Comparison of ENCODE assay signal across 8 cellular contexts in the genomic region with DNA sequence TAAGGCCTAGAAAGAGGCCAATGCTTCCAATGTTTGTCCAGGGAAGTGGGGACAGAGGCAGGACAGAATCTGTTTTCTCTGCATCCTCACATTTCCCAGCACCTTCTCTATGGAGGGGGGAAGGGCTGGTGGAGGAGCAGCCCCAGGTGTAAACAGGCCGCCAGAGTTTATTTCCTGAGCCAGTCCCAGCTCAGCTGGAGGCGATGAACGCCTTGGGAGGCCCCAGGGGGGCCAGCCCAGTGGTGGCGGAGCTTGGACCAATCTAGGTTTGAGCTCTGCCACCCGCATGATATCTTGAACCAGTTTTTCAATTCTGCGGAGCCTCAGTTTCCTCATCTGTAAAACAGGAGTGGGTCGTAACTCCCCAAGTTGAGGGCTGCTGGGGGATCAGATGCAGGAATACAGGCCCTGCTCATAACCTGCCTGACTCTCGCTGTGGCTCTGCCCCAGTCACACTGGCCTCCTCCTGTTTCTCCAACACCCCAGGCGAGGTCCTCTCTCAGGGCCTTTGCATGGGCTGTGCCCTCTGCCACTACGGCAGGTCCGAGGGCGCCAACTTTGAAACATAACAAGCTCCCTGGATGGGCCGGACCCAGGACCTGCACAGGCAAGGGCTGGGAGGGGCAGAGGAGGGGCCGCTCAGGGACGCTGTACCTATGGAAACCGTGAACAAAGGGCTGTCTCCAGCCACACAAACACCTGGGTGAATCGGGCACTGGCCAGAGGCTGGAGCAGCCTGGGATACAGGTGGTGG. TPM values are rescaled to one million over a fixed set of nuclear protein-coding genes. Genes with fewer than 3 reads are reported as not detected.
A peak's percentile ranks its signal among the peaks of the same experiment; 100 is the strongest.
DNase-seq lines count a peak whose midpoint lies in the region; ATAC-seq and TF ChIP-seq lines count a peak whose summit lies in the region.

No MANE protein-coding gene starts in this region.

- no peak overlapping the region for H3K23ac ChIP-seq in mesendoderm (ENCODE audit: low read length)

- no peak overlapping the region for H3K4ac ChIP-seq in mesendoderm (ENCODE audit: low read depth, low read length)

- peak overlapping the region; percentile 97 for H3K56ac ChIP-seq in mesendoderm (ENCODE audit: low read length)

- peak overlapping the region; percentile 95 for H3K4me2 ChIP-seq in mesendoderm (ENCODE audit: low read length)

- H3K18ac ChIP-seq in mesendoderm (ENCODE audit: low read length) = no peak overlapping the region

- no peak overlapping the region for H4K8ac ChIP-seq in mesendoderm (ENCODE audit: low read depth, low read length)

- H3K27me3 ChIP-seq in left ventricle myocardium inferior (ENCODE audit: low read depth) (no peaks in the 10 kb centered on the region), mesendoderm (ENCODE audit: insufficient read depth, low read length, poor library complexity) (no peaks in the 10 kb centered on the region), uterus (no peaks in the 10 kb centered on the region)

- no peak overlapping the region for H2BK15ac ChIP-seq in mesendoderm (replicated peaks; ENCODE audit: low read depth)

- peaks cover 55% of the 10 kb centered on the region for H3K4me1 ChIP-seq in left ventricle myocardium inferior
- peaks cover 6% of the 10 kb centered on the region for H3K4me1 ChIP-seq in mesendoderm (ENCODE audit: control insufficient read depth, low read depth, low read length)
- H3K4me1 ChIP-seq in uterus = peaks cover 0 to 18% of the 10 kb centered on the region in 2 donors

- H2BK120ac ChIP-seq in mesendoderm (ENCODE audit: low read depth, low read length) = no peak overlapping the region

- H3K36me3 ChIP-seq in left ventricle myocardium inferior (no peaks in the 10 kb centered on the region), mesendoderm (ENCODE audit: control insufficient read depth, insufficient read depth, low read length) (no peaks in the 10 kb centered on the region), uterus (no peaks in the 10 kb centered on the region)

- no peak overlapping the region for H2AK5ac ChIP-seq in mesendoderm (ENCODE audit: low read length)

- H3K79me1 ChIP-seq in mesendoderm (ENCODE audit: low read length) = no peaks in the 10 kb centered on the region

- no peak for TF ChIP-seq POLR2A in uterus (IDR thresholded peaks at IDR 0.05)

- H3K27ac ChIP-seq in left ventricle myocardium inferior (replicated peaks) (peak overlapping the region; percentile 90), mesendoderm (ENCODE audit: low read depth, low read length) (no peak overlapping the region), uterus (peak overlapping the region; percentile 66 to 76)

- H3K4me3 ChIP-seq in left ventricle myocardium inferior (peak overlapping the region; percentile 84), astrocyte of the spinal cord (ENCODE audit: low read depth, low read length) (peak overlapping the region; percentile 81), mesendoderm (ENCODE audit: low read length) (no peak overlapping the region), uterus (peak overlapping the region; percentile 63 to 66)

- no peak overlapping the region for H4K5ac ChIP-seq in mesendoderm (ENCODE audit: low read length)

- intact Hi-C loops in left ventricle myocardium inferior (cut with micrococcal nuclease) (no loop called here), left cardiac atrium (cut with DNase I) (no loop called here), uterus (cut with DNase I; ENCODE audit: low total_unique reads) (no loop called here)

- H3K79me2 ChIP-seq in mesendoderm (ENCODE audit: control insufficient read depth, insufficient read depth, low read length) = no peaks in the 10 kb centered on the region

- no peak for ATAC-seq in left cardiac atrium
- no peak for ATAC-seq in HG03469 (IDR thresholded peaks at IDR 0.05; ENCODE audit: unreplicated experiment)
- no peak for ATAC-seq in GM21515 (IDR thresholded peaks at IDR 0.05; ENCODE audit: unreplicated experiment)

- H3K9ac ChIP-seq in mesendoderm (ENCODE audit: low read length) = peak overlapping the region; percentile 87

- H3K9me3 ChIP-seq in left ventricle myocardium inferior (replicated peaks) (no peaks in the 10 kb centered on the region), uterus (no peaks in the 10 kb centered on the region)

- TF ChIP-seq CTCF in left ventricle myocardium inferior (IDR thresholded peaks at IDR 0.05; ENCODE audit: borderline replicate concordance) = no peak
- TF ChIP-seq CTCF in astrocyte of the spinal cord (IDR thresholded peaks at IDR 0.05; ENCODE audit: low read depth, low read length) = no peak
- no peak for TF ChIP-seq CTCF in uterus (IDR thresholded peaks at IDR 0.05)

- in situ Hi-C loops in astrocyte of the spinal cord (cut with HindIII; ENCODE audit: low sequenced_read_pairs) = no loop called here

- DNase-seq in left ventricle myocardium inferior (no peak), left cardiac atrium (no peak), astrocyte of the spinal cord (ENCODE audit: low read depth, low spot score) (no peak), mesendoderm (no peak), uterus (no peak), kidney glomerular epithelial cell (lab: John Stamatoyannopoulos, UW) (no peak)

- WGBS in mesendoderm (ENCODE audit: extremely low coverage, insufficient coverage, low lambda C conversion rate) = no CpG with 5 or more reads among the region's 17 CpGs

- no peak overlapping the region for H2BK5ac ChIP-seq in mesendoderm (ENCODE audit: low read length)

RNA-seq across cellular contexts. Expression of gene TNFAIP8L1, which starts 1.1 kb away (rescaled TPM):
- total RNA-seq in left ventricle myocardium inferior (4.2 TPM), left cardiac atrium (1 to 10 TPM; 3.4 to 6.7 TPM), uterus (10 to 100 TPM in 1 of 4 donors, 1 to 10 TPM in 2, under 1 TPM in 1; 0.77 to 20.6 (median 9.1) TPM)
- 5.3 TPM for polyA plus RNA-seq in mesendoderm (2013, experiment 1 of 2)
- polyA plus RNA-seq in mesendoderm (2013, experiment 2 of 2) = 5.1 TPM

RNA-seq across cellular contexts. Expression of gene MYDGF, which starts 29.7 kb away (rescaled TPM):
- total RNA-seq in left ventricle myocardium inferior = 26.3 TPM
- 10 to 100 TPM; 43.2 to 53.7 TPM for total RNA-seq in left cardiac atrium
- 52.7 TPM for polyA plus RNA-seq in mesendoderm (2013, experiment 1 of 2)
- polyA plus RNA-seq in mesendoderm (2013, experiment 2 of 2) = 54.8 TPM
- total RNA-seq in uterus = 10 to 100 TPM; 21.8 to 63.5 (median 44.4) TPM
